In the genomic region with DNA sequence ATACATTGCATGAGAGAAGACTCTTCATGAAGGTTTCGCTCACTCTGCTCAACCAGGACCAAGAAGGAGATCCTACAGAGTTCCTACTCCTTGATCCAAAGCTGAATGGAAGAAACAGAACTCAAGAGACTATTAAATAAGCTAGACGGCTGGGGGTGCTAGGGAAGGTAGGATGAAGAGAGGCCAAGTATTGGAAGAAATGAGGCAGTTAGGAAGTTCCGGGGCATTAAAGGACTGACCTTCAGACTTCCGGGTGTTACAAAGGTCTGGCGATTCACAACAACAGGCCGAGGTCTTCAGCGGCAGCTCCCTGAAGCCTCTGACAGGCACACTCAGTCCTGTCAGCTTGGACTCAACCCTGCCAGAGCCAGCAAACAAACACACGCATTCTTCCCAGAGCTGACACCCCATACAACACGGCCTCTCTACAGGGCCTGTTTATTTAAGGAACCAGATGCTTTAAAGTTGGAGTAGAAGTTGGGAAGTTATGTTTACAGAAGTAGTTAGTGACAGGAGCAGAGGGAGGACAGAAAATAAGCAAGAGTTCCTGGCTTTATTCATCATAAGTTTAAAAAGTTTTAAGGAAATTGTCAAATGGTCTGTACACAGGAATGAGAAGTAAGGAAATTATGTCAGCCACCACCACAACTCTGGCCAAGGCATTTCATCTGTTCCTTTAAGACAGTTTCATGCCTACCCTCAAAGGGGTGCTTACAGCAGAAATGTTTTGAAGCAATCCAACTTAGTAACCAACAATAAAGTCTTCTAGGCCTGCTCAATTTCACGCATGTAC, we compare ENCODE assay signal across 9 cellular contexts. TPM values are rescaled to one million over a fixed set of nuclear protein-coding genes. Genes with fewer than 3 reads are reported as not detected.
DNase-seq lines count a peak whose midpoint lies in the region; ATAC-seq, FAIRE-seq and TF ChIP-seq lines count a peak whose summit lies in the region.
"Had no signal": no experiment of that assay in that cellular context is flagged by ENCODE, and none has a peak within 500 bp of the region (broad histone marks: within the 10 kb centered on the region; RNA-seq: fewer than 3 reads in every experiment).

No MANE protein-coding gene starts in this region.

- H3K27me3 ChIP-seq in HL-60 (ENCODE audit: insufficient read depth, poor library complexity, severe bottlenecking) (peaks cover 13% of the 10 kb centered on the region), stomach smooth muscle (ENCODE audit: control insufficient read depth in 1 of 2, insufficient read depth in 2 of 2, low read length in 2 of 2) (no peaks in the 10 kb centered on the region)

- no peak overlapping the region for H3K27ac ChIP-seq in HL-60 (replicated peaks)
- peak overlapping the region; percentile 87 for H3K27ac ChIP-seq in stomach smooth muscle (ENCODE audit: low read length)

- no peaks in the 10 kb centered on the region for H3K36me3 ChIP-seq in stomach smooth muscle (ENCODE audit: control insufficient read depth in 2 of 2, insufficient read depth in 2 of 2, low read length in 2 of 2)

- H3K9me3 Mint-ChIP-seq in activated T-cell treated with anti-CD3 and anti-CD28 coated beads, Interleukin-2, amount 50 U/mL, for 4 hours, result no peaks in the 10 kb centered on the region

- H3K36me3 Mint-ChIP-seq in activated T-cell treated with anti-CD3 and anti-CD28 coated beads, Interleukin-2, amount 50 U/mL, for 4 hours (ENCODE audit: insufficient read depth), result no peaks in the 10 kb centered on the region
- H3K36me3 Mint-ChIP-seq: activated naive CD8-positive, alpha-beta T cell had no signal

- peak overlapping the region; percentile 63 to 68 for H3K9ac ChIP-seq in stomach smooth muscle (ENCODE audit: low read length in 2 of 2)

- FAIRE-seq in H54 (lab: Jason Lieb, UNC), result no peak

- no peak for TF ChIP-seq POLR2A in H54 (IDR thresholded peaks at IDR 0.05; ENCODE audit: low read depth, low read length)

- TF ChIP-seq CTCF in HL-60 (IDR thresholded peaks at IDR 0.05; ENCODE audit: insufficient read depth, low read length), result no peak

- no peak overlapping the region for H3K4me3 Mint-ChIP-seq in activated T-cell treated with anti-CD3 and anti-CD28 coated beads, Interleukin-2, amount 50 U/mL, for 4 hours
- H3K4me3 Mint-ChIP-seq: activated naive CD8-positive, alpha-beta T cell had no signal

- no peak for ATAC-seq in activated T-cell treated with anti-CD3 and anti-CD28 coated beads, Interleukin-2, amount 50 U/mL, for 4 hours
- no peak for ATAC-seq in HG03460 (IDR thresholded peaks at IDR 0.05; ENCODE audit: unreplicated experiment)

- no peaks in the 10 kb centered on the region for H3K9me3 ChIP-seq in stomach smooth muscle (ENCODE audit: control insufficient read depth in 2 of 2, low read length in 2 of 2)

- peaks cover 70% of the 10 kb centered on the region for H3K27me3 Mint-ChIP-seq in activated T-cell treated with anti-CD3 and anti-CD28 coated beads, Interleukin-2, amount 50 U/mL, for 4 hours (ENCODE audit: low read depth)

- peaks cover 48% of the 10 kb centered on the region for H3K4me1 ChIP-seq in stomach smooth muscle (ENCODE audit: control insufficient read depth, insufficient read depth, low read length)

- no peak overlapping the region for H3K4me3 ChIP-seq in HL-60 (replicated peaks; ENCODE audit: insufficient read depth, low read length)
- peak overlapping the region; percentile 50 to 64 for H3K4me3 ChIP-seq in stomach smooth muscle (ENCODE audit: low read length in 2 of 2)

- peaks cover 9% of the 10 kb centered on the region for H3K4me1 Mint-ChIP-seq in activated T-cell treated with anti-CD3 and anti-CD28 coated beads, Interleukin-2, amount 50 U/mL, for 4 hours (ENCODE audit: low read depth)

- DNase-seq in HL-60 (ENCODE audit: low read depth in 1 of 2, low spot score in 1 of 2) (peak; percentile 17 to 33), astrocyte of the hippocampus (ENCODE audit: low read depth, low spot score) (peak; percentile 77), islet precursor cell (peak; percentile 76), H54 (ENCODE audit: insufficient read length, low spot score) (no peak)
- no peak for DNase-seq in activated T-cell treated with anti-CD3 and anti-CD28 coated beads, Interleukin-2, amount 50 U/mL, for 4 hours
- DNase-seq in central memory CD4-positive, alpha-beta T cell, result no peak

RNA-seq across cellular contexts. Expression of a gene that starts 4.7 kb away (rescaled TPM):
- total RNA-seq in activated T-cell treated with anti-CD3 and anti-CD28 coated beads, Interleukin-2, amount 50 U/mL, for 4 hours, result 1 to 10 TPM; 1.1 to 1.6 (median 1.2) TPM

RNA-seq across cellular contexts. Expression of a gene that starts 33.3 kb away (rescaled TPM):
- total RNA-seq in activated T-cell treated with anti-CD3 and anti-CD28 coated beads, Interleukin-2, amount 50 U/mL, for 4 hours, result 100 to 1,000 TPM; 298 to 351 (median 300) TPM

Comparison
In these comparisons a context has a peak if more than half of its experiments do, and no peak if none do; other contexts are left out.
1. DNase-seq: peak in HL-60 (2 of 2), astrocyte of the hippocampus (single experiment) and islet precursor cell (single experiment); none in H54 (single experiment), activated T-cell treated with anti-CD3 and anti-CD28 coated beads, Interleukin-2, amount 50 U/mL, for 4 hours (single experiment) and central memory CD4-positive, alpha-beta T cell (single experiment).